8 cellular contexts compared by ENCODE assay signal in the genomic region with DNA sequence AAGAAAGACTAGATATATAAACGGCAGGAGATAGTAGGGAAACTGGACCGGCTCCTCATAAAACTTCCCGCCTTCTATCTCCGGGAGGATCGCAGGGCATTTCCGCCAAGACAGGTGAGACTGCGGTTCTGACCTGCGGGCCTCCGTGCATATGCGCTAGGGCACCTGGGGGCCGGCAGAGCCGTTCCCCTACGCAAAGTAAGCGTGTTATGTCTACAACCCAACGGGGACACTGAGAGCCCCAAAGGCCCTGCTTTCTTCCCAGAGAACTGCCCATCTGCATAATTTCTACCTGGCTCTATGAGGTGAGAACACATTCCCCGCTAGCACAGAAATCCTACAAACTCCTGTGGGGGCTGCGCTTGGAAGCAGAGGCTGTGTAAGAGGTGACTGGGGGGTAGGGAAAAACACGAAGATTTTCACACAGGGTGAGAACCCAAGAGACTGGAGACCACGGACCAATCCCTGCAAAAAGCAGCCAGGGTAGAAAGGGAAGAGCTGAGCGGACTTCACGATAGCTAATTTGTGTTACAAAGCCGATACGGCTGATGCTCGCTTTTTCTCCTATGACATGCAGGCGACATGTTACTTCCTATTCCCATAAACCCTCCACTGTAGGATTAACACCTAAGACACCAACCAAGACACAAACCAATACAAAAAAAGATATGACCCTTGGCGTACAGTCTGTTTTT. TPM values are rescaled to one million over a fixed set of nuclear protein-coding genes. Genes with fewer than 3 reads are reported as not detected.
DNase-seq lines count a peak whose midpoint lies in the region; ATAC-seq and TF ChIP-seq lines count a peak whose summit lies in the region.
"Not testable (repeated sequence)": the region's sequence is repeated elsewhere in the genome, so short reads cannot be mapped to it uniquely, and the experiment has no call there.

No MANE protein-coding gene starts in this region.

- ATAC-seq in GM21786 (IDR thresholded peaks at IDR 0.05; ENCODE audit: unreplicated experiment) = peak; percentile 56
- peak; percentile 99 for ATAC-seq in activated CD8-positive, alpha-beta memory T cell treated with anti-CD3 and anti-CD28 coated beads, Interleukin-2, amount 10 ng/mL, durations not matched to agents 7 days and 5 days
- peak; percentile 93 to 96 for ATAC-seq in stimulated activated naive B cell treated with anti-CD40 and anti-IgM and Interleukin-4, amounts not matched to agents 10 μg/mL and 1 μg/mL and 100 μg/mL, for 72 hours (replicated peaks)

- H3K36me3 Mint-ChIP-seq in activated CD8-positive, alpha-beta memory T cell treated with anti-CD3 and anti-CD28 coated beads, Interleukin-2, amount 10 ng/mL, durations not matched to agents 7 days and 5 days; stimulated activated naive B cell treated with anti-CD40 and anti-IgM and Interleukin-4, amounts not matched to agents 10 μg/mL and 1 μg/mL and 100 μg/mL, for 72 hours: not testable (repeated sequence)

- peak overlapping the region; percentile 89 to 90 for H3K27ac ChIP-seq in mucosa of rectum (ENCODE audit: low read depth in 2 of 2, low read length in 2 of 2)

- not testable (repeated sequence) for TF ChIP-seq EP300 in Ishikawa (IDR thresholded peaks at IDR 0.05; ENCODE audit: borderline replicate concordance)

- not testable (repeated sequence) for H3K9me3 ChIP-seq in NT2/D1 (ENCODE audit: insufficient read depth, low read length); mucosa of rectum (ENCODE audit: control insufficient read depth in 2 of 2, low read length in 2 of 2)

- H3K4me3 Mint-ChIP-seq in activated CD8-positive, alpha-beta memory T cell treated with anti-CD3 and anti-CD28 coated beads, Interleukin-2, amount 10 ng/mL, durations not matched to agents 7 days and 5 days; stimulated activated naive B cell treated with anti-CD40 and anti-IgM and Interleukin-4, amounts not matched to agents 10 μg/mL and 1 μg/mL and 100 μg/mL, for 72 hours: not testable (repeated sequence)

- H3K4me1 Mint-ChIP-seq in activated CD8-positive, alpha-beta memory T cell treated with anti-CD3 and anti-CD28 coated beads, Interleukin-2, amount 10 ng/mL, durations not matched to agents 7 days and 5 days; stimulated activated naive B cell treated with anti-CD40 and anti-IgM and Interleukin-4, amounts not matched to agents 10 μg/mL and 1 μg/mL and 100 μg/mL, for 72 hours: not testable (repeated sequence)

- not testable (repeated sequence) for TF ChIP-seq RAD21 in Ishikawa (IDR thresholded peaks at IDR 0.05; ENCODE audit: low read depth)

- H3K4me3 ChIP-seq in NT2/D1 (ENCODE audit: insufficient read length, low read depth); epithelial cell of esophagus (ENCODE audit: low read length): not testable (repeated sequence)
- H3K4me3 ChIP-seq in mucosa of rectum (ENCODE audit: low read length in 2 of 2) = peak overlapping the region; percentile 39 to 50

- H3K9ac ChIP-seq in NT2/D1 (ENCODE audit: insufficient read length, low read depth) = not testable (repeated sequence)
- H3K9ac ChIP-seq in mucosa of rectum (ENCODE audit: low read depth in 1 of 2, low read length in 2 of 2) = peak overlapping the region; percentile 61 to 75

- CTCF ChIA-PET in activated CD8-positive, alpha-beta memory T cell treated with anti-CD3 and anti-CD28 coated beads, Interleukin-2, amount 10 ng/mL, durations not matched to agents 7 days and 5 days (lab: Charles Lee) = not testable (repeated sequence)

- peaks cover 18% of the 10 kb centered on the region for H3K27me3 Mint-ChIP-seq in activated CD8-positive, alpha-beta memory T cell treated with anti-CD3 and anti-CD28 coated beads, Interleukin-2, amount 10 ng/mL, durations not matched to agents 7 days and 5 days
- H3K27me3 Mint-ChIP-seq in stimulated activated naive B cell treated with anti-CD40 and anti-IgM and Interleukin-4, amounts not matched to agents 10 μg/mL and 1 μg/mL and 100 μg/mL, for 72 hours = peaks cover 5 to 17% of the 10 kb centered on the region in 2 donors

- H3K27me3 ChIP-seq in NT2/D1 (ENCODE audit: insufficient read depth, insufficient read length); mucosa of rectum (ENCODE audit: control insufficient read depth in 2 of 2, insufficient read depth in 2 of 2, low read length in 2 of 2): not testable (repeated sequence)

- not testable (repeated sequence) for H3K4me1 ChIP-seq in NT2/D1 (ENCODE audit: insufficient read depth, insufficient read length); mucosa of rectum (ENCODE audit: control insufficient read depth in 2 of 2, insufficient read depth in 2 of 2, low read length in 2 of 2)

- not testable (repeated sequence) for H3K36me3 ChIP-seq in NT2/D1 (ENCODE audit: insufficient read depth, insufficient read length, low read length); mucosa of rectum (ENCODE audit: control insufficient read depth in 2 of 2, insufficient read depth in 2 of 2, low read length in 2 of 2)

- not testable (repeated sequence) for TF ChIP-seq CTCF in epithelial cell of esophagus (IDR thresholded peaks at IDR 0.05; ENCODE audit: insufficient read depth, low read depth, low read length, missing control alignments)

- not testable (repeated sequence) for H3K27ac Mint-ChIP-seq in activated CD8-positive, alpha-beta memory T cell treated with anti-CD3 and anti-CD28 coated beads, Interleukin-2, amount 10 ng/mL, durations not matched to agents 7 days and 5 days; stimulated activated naive B cell treated with anti-CD40 and anti-IgM and Interleukin-4, amounts not matched to agents 10 μg/mL and 1 μg/mL and 100 μg/mL, for 72 hours

- DNase-seq in Daoy (ENCODE audit: low read depth) (peak; percentile 93), NT2/D1 (ENCODE audit: low read depth, low spot score) (peak; percentile 51), epithelial cell of esophagus (ENCODE audit: low read depth) (peak; percentile 86)
- peak; percentile 87 for DNase-seq in activated CD8-positive, alpha-beta memory T cell treated with anti-CD3 and anti-CD28 coated beads, Interleukin-2, amount 10 ng/mL, durations not matched to agents 7 days and 5 days
- peak; percentile 100 for DNase-seq in stimulated activated naive B cell treated with anti-CD40 and anti-IgM and Interleukin-4, amounts not matched to agents 10 μg/mL and 1 μg/mL and 100 μg/mL, for 72 hours

- not testable (repeated sequence) for H3K9me3 Mint-ChIP-seq in activated CD8-positive, alpha-beta memory T cell treated with anti-CD3 and anti-CD28 coated beads, Interleukin-2, amount 10 ng/mL, durations not matched to agents 7 days and 5 days (ENCODE audit: low read depth); stimulated activated naive B cell treated with anti-CD40 and anti-IgM and Interleukin-4, amounts not matched to agents 10 μg/mL and 1 μg/mL and 100 μg/mL, for 72 hours

TF ChIP-seq in Ishikawa, 13 proteins besides CTCF, POLR2A, EP300 and RAD21:
- TF ChIP-seq, protein P1, sequence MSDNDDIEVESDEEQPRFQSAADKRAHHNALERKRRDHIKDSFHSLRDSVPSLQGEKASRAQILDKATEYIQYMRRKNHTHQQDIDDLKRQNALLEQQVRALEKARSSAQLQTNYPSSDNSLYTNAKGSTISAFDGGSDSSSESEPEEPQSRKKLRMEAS (IDR thresholded peaks at IDR 0.05) = peak; percentile 44
- TF ChIP-seq NFIC (IDR thresholded peaks at IDR 0.05) (0 out of 2 replicates have a peak, but pooled peaks have one; percentile 8), YY1 (IDR thresholded peaks at IDR 0.05; ENCODE audit: low read depth) (peak; percentile 31; the same call in 1 of the 2 replicates)

RNA-seq across cellular contexts. Expression of a gene that starts 0.5 kb away (rescaled TPM):
- 306 and 832 TPM in 2 replicates for total RNA-seq in Daoy (2014; rRNA removed; shearing (Covaris generic))
- 1,000 to 10,000 TPM in 1 of 2 experiments, 100 to 1,000 TPM in 1; 922 to 3,744 TPM for total RNA-seq in activated CD8-positive, alpha-beta memory T cell treated with anti-CD3 and anti-CD28 coated beads, Interleukin-2, amount 10 ng/mL, durations not matched to agents 7 days and 5 days
